In genomic region chr12:13210543-13211190, GRCh38 we compare ENCODE assay signal across 20 cellular contexts. TPM values are rescaled to one million over a fixed set of nuclear protein-coding genes. Genes with fewer than 3 reads are reported as not detected.
DNase-seq lines count a peak whose midpoint lies in the region; ATAC-seq, FAIRE-seq and TF ChIP-seq lines count a peak whose summit lies in the region.
"Had no signal": no experiment of that assay in that cellular context is flagged by ENCODE, and none has a peak within 500 bp of the region (broad histone marks: within the 10 kb centered on the region; RNA-seq: fewer than 3 reads in every experiment).

No MANE protein-coding gene starts in this region.

- CTCF ChIA-PET in A549 (lab: Yijun Ruan, JAX), result interaction anchor here (1.0 to 16.5 kb wide), 20 partner anchors 11 to 957 kb away, joined by 3 to 189 read pairs (median 10); partner anchors contain the start of genes DDX47, EMP1, FAM234B and GSG1

- POLR2A ChIA-PET in A549 (lab: Yijun Ruan, JAX), result no interaction called here

- TF ChIP-seq POLR2A in A549 (IDR thresholded peaks at IDR 0.05; ENCODE audit: low read length), result no peak

- H3K4me3 ChIP-seq in A549, result no peak overlapping the region
- H3K4me3 ChIP-seq in adipocyte (ENCODE audit: low read length), result no peak overlapping the region
- no peak overlapping the region for H3K4me3 ChIP-seq in neural progenitor cell
- H3K4me3 ChIP-seq: K562, SJCRH30, stomach had no signal

- 84% methylated on average over 3 of the region's 3 CpGs for WGBS in A549 (ENCODE audit: missing lambda C conversion rate)

- H3K27ac Mint-ChIP-seq in neural progenitor cell, result no peak overlapping the region
- H3K27ac Mint-ChIP-seq: activated naive CD8-positive, alpha-beta T cell; mesothelial cell of epicardium had no signal

- H2AFZ ChIP-seq in neural progenitor cell (replicated peaks), result peak overlapping the region; percentile 58

- H4K20me1 ChIP-seq in neural progenitor cell (ENCODE audit: low read depth), result no peaks in the 10 kb centered on the region

- no peak for TF ChIP-seq EP300 in A549 (IDR thresholded peaks at IDR 0.05)

- no peaks in the 10 kb centered on the region for H3K9me3 ChIP-seq in A549
- H3K9me3 ChIP-seq in adipocyte (ENCODE audit: control insufficient read depth, low read length), result no peaks in the 10 kb centered on the region
- H3K9me3 ChIP-seq in neural progenitor cell (ENCODE audit: low read depth), result no peaks in the 10 kb centered on the region
- H3K9me3 ChIP-seq: neutrophil, SJCRH30, stomach had no signal

- H3K79me2 ChIP-seq in neural progenitor cell (ENCODE audit: low read depth), result no peaks in the 10 kb centered on the region

- TF ChIP-seq CTCF in A549 (IDR thresholded peaks at IDR 0.05) (no peak), neural progenitor cell (IDR thresholded peaks at IDR 0.05) (no peak)

- ATAC-seq in A549 (no peak), HG02970 (IDR thresholded peaks at IDR 0.05; ENCODE audit: low FRiP score, unreplicated experiment) (no peak), GM18498 (IDR thresholded peaks at IDR 0.05; ENCODE audit: unreplicated experiment) (no peak)
- ATAC-seq: K562 had no signal

- peaks cover 7% of the 10 kb centered on the region for H3F3A ChIP-seq in neural progenitor cell (ENCODE audit: low read depth)

- H3K4me2 ChIP-seq in A549 (no peak overlapping the region; the same call in 2 of the 3 replicates), neural progenitor cell (no peak overlapping the region)

- FAIRE-seq in A549 (lab: Jason Lieb, UNC), result no peak
- FAIRE-seq: bronchial epithelial cell, islet of Langerhans, K562 had no signal

- DNase-seq in A549 (ENCODE audit: low read depth in 1 of 2, low spot score in 1 of 2) (no peak), HT-29 (ENCODE audit: low spot score) (peak; percentile 2), adipocyte (ENCODE audit: low read depth) (no peak), neural progenitor cell (ENCODE audit: low spot score) (no peak), Ammon's horn (ENCODE audit: low spot score) (no peak)
- DNase-seq in effector CD4-positive, alpha-beta T cell, result no peak
- DNase-seq: activated CD4-positive, alpha-beta T cell treated with anti-CD3 and anti-CD28 coated beads for 1 hour; NCI-H2081; NCI-H510A treated with DMSO at 0.1 percent for 48 hours; retina; SJCRH30; stomach had no signal

- H3K9ac ChIP-seq in adipocyte (ENCODE audit: low read length) (peak overlapping the region; percentile 96), neural progenitor cell (no peak overlapping the region)

- H3K4me3 Mint-ChIP-seq in neural progenitor cell, result no peak overlapping the region
- H3K4me3 Mint-ChIP-seq: activated naive CD8-positive, alpha-beta T cell; mesothelial cell of epicardium had no signal

- peaks cover 9% of the 10 kb centered on the region for H3K36me3 Mint-ChIP-seq in neural progenitor cell

- peaks cover 62% of the 10 kb centered on the region for H3K4me1 Mint-ChIP-seq in neural progenitor cell

- peaks cover 2% of the 10 kb centered on the region for H3K27me3 Mint-ChIP-seq in neural progenitor cell (ENCODE audit: insufficient read depth, low read depth)
- H3K27me3 Mint-ChIP-seq: activated naive CD8-positive, alpha-beta T cell had no signal

- peaks cover 2% of the 10 kb centered on the region for H3K9me3 Mint-ChIP-seq in neural progenitor cell

- H3K4me1 ChIP-seq in A549 (peaks cover 53% of the 10 kb centered on the region), adipocyte (ENCODE audit: control insufficient read depth, insufficient read depth, low read length) (peaks cover 84% of the 10 kb centered on the region), neural progenitor cell (peaks cover 24% of the 10 kb centered on the region)

- TF ChIP-seq RAD21 in A549 (conservative IDR thresholded peaks at IDR 0.05 in 1 of 2, IDR thresholded peaks at IDR 0.05 in 1 of 2), result no peak

- peak overlapping the region; percentile 12 to 33; a peak in 3 of 6 replicates for H3K27ac ChIP-seq in A549
- H3K27ac ChIP-seq in neural progenitor cell, result no peak overlapping the region
- H3K27ac ChIP-seq: neutrophil, SJCRH30 had no signal

- H3K27me3 ChIP-seq in adipocyte (replicated peaks; ENCODE audit: control insufficient read depth, insufficient read depth, low read length) (no peaks in the 10 kb centered on the region), neural progenitor cell (no peaks in the 10 kb centered on the region)
- H3K27me3 ChIP-seq: SJCRH30, stomach had no signal

- H3K36me3 ChIP-seq in adipocyte (ENCODE audit: control insufficient read depth, insufficient read depth, low read length, severe bottlenecking) (peaks cover 67% of the 10 kb centered on the region), neural progenitor cell (no peaks in the 10 kb centered on the region)
- H3K36me3 ChIP-seq: neutrophil, SJCRH30 had no signal

TF ChIP-seq in A549, 52 proteins besides CTCF, POLR2A, EP300 and RAD21:
- TF ChIP-seq KDM5A (IDR thresholded peaks at IDR 0.05) (no peak), MAFK (IDR thresholded peaks at IDR 0.05; ENCODE audit: partially characterized antibody) (peak; percentile 58), ZSCAN20 (CRISPR knock-in tag; IDR thresholded peaks at IDR 0.05) (no peak)

RNA-seq across cellular contexts. Expression of gene EMP1, which starts 14.1 kb away (rescaled TPM):
- polyA plus RNA-seq in A549 (2011; rRNA removed) (21.2 and 25.5 TPM in 2 replicates), A549 (2017; fragmentation: RNase III; extraction: RNeasy Plus Mini Kit Qiagen cat#74134 plus additional on column Dnase treatment) (17.3 to 27.0 TPM (median 19.2 TPM) in 3 replicates)
- 21.6 and 34.9 TPM in 2 replicates for polyA plus RNA-seq in A549 (2012; cell fraction: cytosol; rRNA removed)
- 51.4 and 74.9 TPM in 2 replicates for polyA plus RNA-seq in A549 (2012; cell fraction: nucleus; rRNA removed)
- polyA minus RNA-seq in A549 (2011; rRNA and poly(A)+ RNA removed), result 32.7 and 49.1 TPM in 2 replicates
- total RNA-seq in HT-29 (2014; rRNA removed; shearing (Covaris generic)), result 33.4 and 40.3 TPM in 2 replicates
- 0.43 TPM in 1 of 2 replicates, not detected in the other for total RNA-seq in neural progenitor cell (ENCODE audit: low replicate concordance)

Comparison
In these comparisons a context has a peak if more than half of its experiments do, and no peak if none do; other contexts are left out.
1. RNA of gene EMP1, which starts 14.1 kb away (total RNA-seq): 33.4 to 40.3 TPM in HT-29; 0.43 TPM in neural progenitor cell; every median in the first group is over 10 times any median in the second.